In genomic region chr19:17266589-17266974, GRCh38 we compare ENCODE assay signal across 8 cellular contexts. TPM values are rescaled to one million over a fixed set of nuclear protein-coding genes. Genes with fewer than 3 reads are reported as not detected.
DNase-seq lines count a peak whose midpoint lies in the region; ATAC-seq, FAIRE-seq and TF ChIP-seq lines count a peak whose summit lies in the region.

No MANE protein-coding gene starts in this region.

- H3K9me3 ChIP-seq in Karpas-422 (ENCODE audit: low read length) (no peaks in the 10 kb centered on the region), endothelial cell of umbilical vein (replicated peaks; ENCODE audit: control insufficient read depth, insufficient read depth, low read length) (no peaks in the 10 kb centered on the region)

- H3K4me3 ChIP-seq in Karpas-422 (ENCODE audit: low read length) (peak overlapping the region; percentile 40; the same call in 1 of the 2 replicates), endothelial cell of umbilical vein (replicated peaks in 1 of 3; ENCODE audit: insufficient read depth in 1 of 3, low read depth in 1 of 3, low read length in 3 of 3) (no peak overlapping the region)

- no peaks in the 10 kb centered on the region for H3K9me2 ChIP-seq in Karpas-422 (replicated peaks; ENCODE audit: insufficient read depth, low read length)

- dilution Hi-C loops in endothelial cell of umbilical vein (cut with MboI; ENCODE audit: extremely low pct_ligation_motif_present, low sequenced_read_pairs), result no loop called here

- H3K9ac ChIP-seq in Karpas-422 (ENCODE audit: low read length), result peak overlapping the region; percentile 59
- H3K9ac ChIP-seq in endothelial cell of umbilical vein (replicated peaks; ENCODE audit: extremely low read depth, insufficient read depth, low read length), result no peak overlapping the region

- H3K27ac ChIP-seq in Karpas-422 (ENCODE audit: low read length) (peak overlapping the region; percentile 93), endothelial cell of umbilical vein (ENCODE audit: insufficient read depth, low read depth, low read length) (no peak overlapping the region), temporal lobe (ENCODE audit: low read depth, low read length) (peak overlapping the region; percentile 1)

- no peaks in the 10 kb centered on the region for H3K9me1 ChIP-seq in endothelial cell of umbilical vein (replicated peaks; ENCODE audit: control insufficient read depth, extremely low read depth, insufficient read depth, low read length)

- no peaks in the 10 kb centered on the region for H4K20me1 ChIP-seq in Karpas-422 (ENCODE audit: insufficient read depth, low read depth, low read length)
- no peaks in the 10 kb centered on the region for H4K20me1 ChIP-seq in endothelial cell of umbilical vein (replicated peaks; ENCODE audit: control insufficient read depth, extremely low read depth, insufficient read depth, low read length)

- H3K36me3 Mint-ChIP-seq in activated T-cell treated with anti-CD3 and anti-CD28 coated beads, Interleukin-2, amount 50 U/mL, for 4 hours (ENCODE audit: insufficient read depth), result peaks cover 6% of the 10 kb centered on the region

- H3K27me3 ChIP-seq in Karpas-422 (ENCODE audit: low read length) (no peaks in the 10 kb centered on the region), endothelial cell of umbilical vein (ENCODE audit: control insufficient read depth in 2 of 2, insufficient read depth in 2 of 2, low read length in 2 of 2) (no peaks in the 10 kb centered on the region)

- POLR2A ChIA-PET in endothelial cell of umbilical vein (lab: Charles Lee), result interaction anchor here (0.8 to 1.2 kb wide), 2 partner anchors 15 to 52 kb away, joined by 3 to 5 read pairs; partner anchors contain the start of genes ANKLE1 and USE1

- no peak for TF ChIP-seq CTCF in endothelial cell of umbilical vein (IDR thresholded peaks at IDR 0.05; ENCODE audit: extremely low read depth in 1 of 2, insufficient read depth in 1 of 2, low read depth in 1 of 2, low read length in 2 of 2)

- no peak for DNase-seq in activated T-cell treated with anti-CD3 and anti-CD28 coated beads, Interleukin-2, amount 50 U/mL, for 4 hours
- no peak for DNase-seq in activated T-cell treated with anti-CD3 and anti-CD28 coated beads, Interleukin-2, amount 50 U/mL, for 1 hour
- DNase-seq in Karpas-422 (no peak), endothelial cell of umbilical vein (ENCODE audit: low read depth, low spot score) (no peak), NCI-H2029 treated with DMSO at 0.1 percent for 48 hours (lab: John Stamatoyannopoulos, UW) (no peak), GDM1 (lab: John Stamatoyannopoulos, UW) (no peak), OCI-M2 (lab: John Stamatoyannopoulos, UW; ENCODE audit: unreplicated experiment) (no peak)

- BruUV-seq in endothelial cell of umbilical vein (replicated peaks; lab: Mats Ljungman, UMichigan), result no TSS peak

- H3K4me3 Mint-ChIP-seq in activated T-cell treated with anti-CD3 and anti-CD28 coated beads, Interleukin-2, amount 50 U/mL, for 4 hours, result peak overlapping the region; percentile 93

- CTCF ChIA-PET in endothelial cell of umbilical vein (lab: Charles Lee), result interaction anchor here (0.8 to 2.7 kb wide), 3 partner anchors 9 to 31 kb away, joined by 3 to 15 read pairs (median 8); partner anchors contain the start of gene ANKLE1

- H2AFZ ChIP-seq in Karpas-422 (ENCODE audit: low read length), result no peak overlapping the region
- H2AFZ ChIP-seq in endothelial cell of umbilical vein (ENCODE audit: low read depth, low read length), result peak overlapping the region; percentile 21

- peaks cover 23% of the 10 kb centered on the region for H3K4me1 Mint-ChIP-seq in activated T-cell treated with anti-CD3 and anti-CD28 coated beads, Interleukin-2, amount 50 U/mL, for 4 hours (ENCODE audit: low read depth)

- H3K4me1 ChIP-seq in Karpas-422 (ENCODE audit: low read length), result peaks cover 21% of the 10 kb centered on the region
- H3K4me1 ChIP-seq in endothelial cell of umbilical vein (ENCODE audit: control insufficient read depth, extremely low read depth, insufficient read depth, low read length), result peaks cover 18% of the 10 kb centered on the region

- H3K4me2 ChIP-seq in Karpas-422 (ENCODE audit: low read depth, low read length, poor library complexity, severe bottlenecking), result peak overlapping the region; percentile 75
- no peak overlapping the region for H3K4me2 ChIP-seq in endothelial cell of umbilical vein (ENCODE audit: insufficient read depth, low read length)

- ATAC-seq in activated T-cell treated with anti-CD3 and anti-CD28 coated beads, Interleukin-2, amount 50 U/mL, for 4 hours, result no peak

- H3K36me3 ChIP-seq in Karpas-422 (ENCODE audit: insufficient read depth, low read length) (peaks cover 4% of the 10 kb centered on the region; the same call in 1 of the 2 replicates), endothelial cell of umbilical vein (ENCODE audit: control insufficient read depth in 2 of 2, extremely low read depth in 1 of 2, insufficient read depth in 2 of 2, low read length in 2 of 2) (peaks cover 6 to 7% of the 10 kb centered on the region in 2 experiments)

- intact Hi-C loops in endothelial cell of umbilical vein (cut with micrococcal nuclease), result loop anchor here (2.0 kb wide), 3 partner anchors 32 to 370 kb away; partner anchors contain the start of gene OCEL1

- peaks cover 4% of the 10 kb centered on the region for H3K9me3 Mint-ChIP-seq in activated T-cell treated with anti-CD3 and anti-CD28 coated beads, Interleukin-2, amount 50 U/mL, for 4 hours

- no peaks in the 10 kb centered on the region for H3K27me3 Mint-ChIP-seq in activated T-cell treated with anti-CD3 and anti-CD28 coated beads, Interleukin-2, amount 50 U/mL, for 4 hours (ENCODE audit: low read depth)

- H3K79me2 ChIP-seq in Karpas-422 (ENCODE audit: low read length), result peaks cover 17% of the 10 kb centered on the region
- H3K79me2 ChIP-seq in endothelial cell of umbilical vein (ENCODE audit: control insufficient read depth, insufficient read depth, low read length), result peaks cover 14% of the 10 kb centered on the region

- TF ChIP-seq POLR2A in endothelial cell of umbilical vein (IDR thresholded peaks at IDR 0.05; ENCODE audit: low read depth, low read length), result no peak

- FAIRE-seq in endothelial cell of umbilical vein (lab: Jason Lieb, UNC), result no peak

RNA-seq across cellular contexts. Expression of gene BABAM1, which starts 0.7 kb away (rescaled TPM):
- 100 to 1,000 TPM; 124 to 130 (median 128) TPM for total RNA-seq in activated T-cell treated with anti-CD3 and anti-CD28 coated beads, Interleukin-2, amount 50 U/mL, for 4 hours
- 83.9 and 84.7 TPM in 2 replicates for total RNA-seq in Karpas-422 (2014; rRNA removed; shearing (Covaris generic); ENCODE audit: low replicate concordance)
- total RNA-seq in endothelial cell of umbilical vein (110 and 118 TPM in 2 replicates), temporal lobe (70.8 TPM)
- 129 and 140 TPM in 2 replicates for polyA plus RNA-seq in endothelial cell of umbilical vein
- 137 and 138 TPM in 2 replicates for polyA plus RNA-seq in endothelial cell of umbilical vein (2011; cell fraction: cytosol; rRNA removed)
- 158 and 166 TPM in 2 replicates for polyA plus RNA-seq in endothelial cell of umbilical vein (2011; cell fraction: nucleus; rRNA removed)
- 89.9 and 95.1 TPM in 2 replicates for polyA plus RNA-seq in endothelial cell of umbilical vein (2012)
- polyA minus RNA-seq in endothelial cell of umbilical vein, result 50.3 and 57.5 TPM in 2 replicates
- 43.7 TPM for polyA minus RNA-seq in endothelial cell of umbilical vein (2011; cell fraction: cytosol; rRNA and poly(A)+ RNA removed)
- 23.7 and 24.5 TPM in 2 replicates for polyA minus RNA-seq in endothelial cell of umbilical vein (2011; cell fraction: nucleus; rRNA and poly(A)+ RNA removed)

RNA-seq across cellular contexts. Expression of gene USHBP1, which starts 2.0 kb away (rescaled TPM):
- total RNA-seq in activated T-cell treated with anti-CD3 and anti-CD28 coated beads, Interleukin-2, amount 50 U/mL, for 4 hours, result under 1 TPM in 1 of 3 donors, not detected in 2; 0.19 TPM
- 0.25 TPM in 1 of 2 replicates, not detected in the other for total RNA-seq in Karpas-422 (2014; rRNA removed; shearing (Covaris generic); ENCODE audit: low replicate concordance)
- total RNA-seq in endothelial cell of umbilical vein, result 14.8 and 19.4 TPM in 2 replicates
- polyA plus RNA-seq in endothelial cell of umbilical vein, result 16.2 and 20.4 TPM in 2 replicates
- polyA plus RNA-seq in endothelial cell of umbilical vein (2011; cell fraction: cytosol; rRNA removed), result 6.1 and 8.4 TPM in 2 replicates
- 94.4 and 109 TPM in 2 replicates for polyA plus RNA-seq in endothelial cell of umbilical vein (2011; cell fraction: nucleus; rRNA removed)
- 3.1 and 4.9 TPM in 2 replicates for polyA plus RNA-seq in endothelial cell of umbilical vein (2012)
- polyA minus RNA-seq in endothelial cell of umbilical vein, result 9.0 and 10.3 TPM in 2 replicates
- not detected for polyA minus RNA-seq in endothelial cell of umbilical vein (2011; cell fraction: cytosol; rRNA and poly(A)+ RNA removed)
- 13.2 and 19.9 TPM in 2 replicates for polyA minus RNA-seq in endothelial cell of umbilical vein (2011; cell fraction: nucleus; rRNA and poly(A)+ RNA removed)
- total RNA-seq in temporal lobe, result 0.74 TPM

RNA-seq across cellular contexts. Expression of gene ANKLE1, which starts 15.1 kb away (rescaled TPM):
- 10 to 100 TPM in 2 of 3 donors, 1 to 10 TPM in 1; 7.6 to 19.0 (median 18.1) TPM for total RNA-seq in activated T-cell treated with anti-CD3 and anti-CD28 coated beads, Interleukin-2, amount 50 U/mL, for 4 hours
- total RNA-seq in Karpas-422 (2014; rRNA removed; shearing (Covaris generic); ENCODE audit: low replicate concordance), result 19.6 and 29.4 TPM in 2 replicates
- total RNA-seq in endothelial cell of umbilical vein (3.1 and 5.2 TPM in 2 replicates), temporal lobe (0.74 TPM)
- polyA plus RNA-seq in endothelial cell of umbilical vein, result 1.9 and 2.8 TPM in 2 replicates
- polyA plus RNA-seq in endothelial cell of umbilical vein (2011; cell fraction: cytosol; rRNA removed), result 1.3 and 1.4 TPM in 2 replicates
- polyA plus RNA-seq in endothelial cell of umbilical vein (2011; cell fraction: nucleus; rRNA removed), result 6.3 and 6.6 TPM in 2 replicates
- 3.8 and 4.3 TPM in 2 replicates for polyA plus RNA-seq in endothelial cell of umbilical vein (2012)
- 0.87 and 2.9 TPM in 2 replicates for polyA minus RNA-seq in endothelial cell of umbilical vein
- polyA minus RNA-seq in endothelial cell of umbilical vein (2011; cell fraction: cytosol; rRNA and poly(A)+ RNA removed), result 1.2 TPM
- polyA minus RNA-seq in endothelial cell of umbilical vein (2011; cell fraction: nucleus; rRNA and poly(A)+ RNA removed), result 2.4 and 2.7 TPM in 2 replicates

RNA-seq across cellular contexts. Expression of gene NR2F6, which starts 20.9 kb away (rescaled TPM):
- total RNA-seq in activated T-cell treated with anti-CD3 and anti-CD28 coated beads, Interleukin-2, amount 50 U/mL, for 4 hours, result 10 to 100 TPM; 10.1 to 14.4 (median 13.6) TPM
- 8.6 and 20.3 TPM in 2 replicates for total RNA-seq in Karpas-422 (2014; rRNA removed; shearing (Covaris generic); ENCODE audit: low replicate concordance)
- total RNA-seq in endothelial cell of umbilical vein (36.1 and 39.2 TPM in 2 replicates), temporal lobe (7.1 TPM)
- 38.9 and 53.7 TPM in 2 replicates for polyA plus RNA-seq in endothelial cell of umbilical vein
- 16.1 and 29.4 TPM in 2 replicates for polyA plus RNA-seq in endothelial cell of umbilical vein (2011; cell fraction: cytosol; rRNA removed)
- 13.1 and 13.5 TPM in 2 replicates for polyA plus RNA-seq in endothelial cell of umbilical vein (2011; cell fraction: nucleus; rRNA removed)
- polyA plus RNA-seq in endothelial cell of umbilical vein (2012), result 12.2 and 17.6 TPM in 2 replicates
- 12.3 and 20.8 TPM in 2 replicates for polyA minus RNA-seq in endothelial cell of umbilical vein
- 90.8 TPM for polyA minus RNA-seq in endothelial cell of umbilical vein (2011; cell fraction: cytosol; rRNA and poly(A)+ RNA removed)
- 3.3 and 8.5 TPM in 2 replicates for polyA minus RNA-seq in endothelial cell of umbilical vein (2011; cell fraction: nucleus; rRNA and poly(A)+ RNA removed)

RNA-seq across cellular contexts. Expression of gene ABHD8, which starts 36.6 kb away (rescaled TPM):
- 1 to 10 TPM; 3.6 to 4.5 (median 3.7) TPM for total RNA-seq in activated T-cell treated with anti-CD3 and anti-CD28 coated beads, Interleukin-2, amount 50 U/mL, for 4 hours
- total RNA-seq in Karpas-422 (2014; rRNA removed; shearing (Covaris generic); ENCODE audit: low replicate concordance), result 0.37 and 2.0 TPM in 2 replicates
- 5.9 and 6.8 TPM in 2 replicates for total RNA-seq in endothelial cell of umbilical vein
- polyA plus RNA-seq in endothelial cell of umbilical vein, result 8.7 and 12.7 TPM in 2 replicates
- 4.0 and 7.9 TPM in 2 replicates for polyA plus RNA-seq in endothelial cell of umbilical vein (2011; cell fraction: cytosol; rRNA removed)
- 2.1 and 2.4 TPM in 2 replicates for polyA plus RNA-seq in endothelial cell of umbilical vein (2011; cell fraction: nucleus; rRNA removed)
- 3.5 and 7.0 TPM in 2 replicates for polyA plus RNA-seq in endothelial cell of umbilical vein (2012)
- polyA minus RNA-seq in endothelial cell of umbilical vein, result 3.4 and 4.2 TPM in 2 replicates
- 9.0 TPM for polyA minus RNA-seq in endothelial cell of umbilical vein (2011; cell fraction: cytosol; rRNA and poly(A)+ RNA removed)
- polyA minus RNA-seq in endothelial cell of umbilical vein (2011; cell fraction: nucleus; rRNA and poly(A)+ RNA removed), result 0.82 and 2.6 TPM in 2 replicates
- total RNA-seq in temporal lobe, result 18.7 TPM
